ENCODE assay signal across 11 cellular contexts in the genomic region with DNA sequence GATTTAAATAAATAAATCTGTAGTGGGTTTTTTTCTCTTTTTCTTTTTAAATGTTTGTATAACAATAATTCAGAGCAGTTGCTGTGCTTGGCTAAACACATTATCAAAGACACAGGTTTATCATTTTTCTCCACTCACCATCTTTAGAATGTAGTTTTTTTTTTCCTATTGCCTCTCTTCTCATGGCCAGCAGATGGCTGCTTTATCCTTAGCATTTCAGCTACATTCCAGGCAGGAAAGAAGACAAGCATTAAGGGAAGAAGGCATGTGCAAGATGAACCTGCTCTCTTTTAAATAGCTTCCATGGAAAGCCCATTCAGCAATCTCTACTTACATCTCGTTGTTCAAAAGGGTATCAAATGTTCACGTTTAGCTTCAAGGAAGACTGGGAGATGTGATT. TPM values are rescaled to one million over a fixed set of nuclear protein-coding genes. Genes with fewer than 3 reads are reported as not detected.
DNase-seq lines count a peak whose midpoint lies in the region; ATAC-seq and TF ChIP-seq lines count a peak whose summit lies in the region.
"Had no signal": no experiment of that assay in that cellular context is flagged by ENCODE, and none has a peak within 500 bp of the region (broad histone marks: within the 10 kb centered on the region; RNA-seq: fewer than 3 reads in every experiment).

No MANE protein-coding gene starts in this region.

- no peak overlapping the region for H3K4me3 ChIP-seq in CD4-positive, CD25-positive, alpha-beta regulatory T cell (ENCODE audit: low read depth, low read length)
- H3K4me3 ChIP-seq in IMR-90 (ENCODE audit: insufficient read depth, low read depth, low read length) (no peak overlapping the region), lower lobe of right lung (no peak overlapping the region), Karpas-422 (ENCODE audit: low read length) (no peak overlapping the region), coronary artery (no peak overlapping the region)
- H3K4me3 ChIP-seq: ascending aorta, suprapubic skin had no signal

- H4K91ac ChIP-seq in IMR-90 (ENCODE audit: insufficient read depth, low read depth, low read length), result no peak overlapping the region

- peaks cover 38% of the 10 kb centered on the region for H3K79me2 ChIP-seq in Karpas-422 (ENCODE audit: low read length)

- peak; percentile 34 for TF ChIP-seq RAD21 in IMR-90 (IDR thresholded peaks at IDR 0.05; ENCODE audit: low read length)

- H3K4me1 ChIP-seq in CD4-positive, CD25-positive, alpha-beta regulatory T cell (ENCODE audit: control insufficient read depth, insufficient read depth, low read length, poor library complexity, severe bottlenecking), result peaks cover 39% of the 10 kb centered on the region
- H3K4me1 ChIP-seq in IMR-90 (ENCODE audit: control insufficient read depth, insufficient read depth, low read length), result no peaks in the 10 kb centered on the region
- peaks cover 3% of the 10 kb centered on the region for H3K4me1 ChIP-seq in lower lobe of right lung
- H3K4me1 ChIP-seq in Karpas-422 (ENCODE audit: low read length), result peaks cover 34% of the 10 kb centered on the region
- H3K4me1 ChIP-seq: ascending aorta, suprapubic skin had no signal

- dilution Hi-C loops in IMR-90 (cut with HindIII; ENCODE audit: low sequenced_read_pairs, unreplicated experiment), result no loop called here

- H3K9me3 Mint-ChIP-seq in CD4-positive, CD25-positive, alpha-beta regulatory T cell, result no peaks in the 10 kb centered on the region

- intact Hi-C loops in IMR-90 (cut with micrococcal nuclease) (loop anchor here (2.0 kb wide), 1 partner anchor 87 kb away; no protein-coding TSS in a partner anchor), lower lobe of right lung (cut with DNase I) (no loop called here)

- no peak overlapping the region for H4K5ac ChIP-seq in IMR-90 (ENCODE audit: low read depth, low read length)

- no peak overlapping the region for H3K27ac ChIP-seq in CD4-positive, CD25-positive, alpha-beta regulatory T cell (ENCODE audit: insufficient read depth, low read length, poor library complexity, severe bottlenecking)
- no peak overlapping the region for H3K27ac ChIP-seq in IMR-90 (ENCODE audit: insufficient read depth, low read length)
- H3K27ac ChIP-seq in lower lobe of right lung, result no peak overlapping the region
- H3K27ac ChIP-seq in Karpas-422 (ENCODE audit: low read length), result no peak overlapping the region
- H3K27ac ChIP-seq in coronary artery, result no peak overlapping the region
- H3K27ac ChIP-seq: ascending aorta, suprapubic skin had no signal

- H2BK120ac ChIP-seq in IMR-90 (ENCODE audit: low read depth, low read length), result no peak overlapping the region

- peaks cover 44% of the 10 kb centered on the region for H3K36me3 Mint-ChIP-seq in CD4-positive, CD25-positive, alpha-beta regulatory T cell

- H3K56ac ChIP-seq in IMR-90 (ENCODE audit: extremely low read depth, insufficient read depth, low read length), result no peak overlapping the region

- H3K4me2 ChIP-seq in IMR-90 (ENCODE audit: low read depth, low read length), result no peak overlapping the region
- H3K4me2 ChIP-seq in Karpas-422 (ENCODE audit: low read depth, low read length, poor library complexity, severe bottlenecking), result no peak overlapping the region

- no peaks in the 10 kb centered on the region for H3K27me3 ChIP-seq in CD4-positive, CD25-positive, alpha-beta regulatory T cell (ENCODE audit: control insufficient read depth, insufficient read depth, low read length)
- no peaks in the 10 kb centered on the region for H3K27me3 ChIP-seq in IMR-90 (ENCODE audit: control insufficient read depth, insufficient read depth, low read length)
- no peaks in the 10 kb centered on the region for H3K27me3 ChIP-seq in lower lobe of right lung (ENCODE audit: low read depth)
- no peaks in the 10 kb centered on the region for H3K27me3 ChIP-seq in Karpas-422 (ENCODE audit: low read length)
- H3K27me3 ChIP-seq: ascending aorta, suprapubic skin had no signal

- TF ChIP-seq CTCF in IMR-90 (conservative IDR thresholded peaks at IDR 0.05; ENCODE audit: low read depth, low read length) (peak; percentile 46), lower lobe of right lung (IDR thresholded peaks at IDR 0.05) (peak; percentile 26), coronary artery (IDR thresholded peaks at IDR 0.05) (no peak)

- POLR2A ChIA-PET in IMR-90 (lab: Charles Lee; ENCODE audit: unreplicated experiment), result no interaction called here

- CTCF ChIA-PET in IMR-90 (lab: Yijun Ruan, JAX), result interaction anchor here (1.0 kb wide), 1 partner anchor 655 kb away, joined by 3 read pairs; no protein-coding TSS in a partner anchor

- TF ChIP-seq POLR2A in IMR-90 (IDR thresholded peaks at IDR 0.05; ENCODE audit: low read depth, low read length), result no peak

- no peaks in the 10 kb centered on the region for H3K9me1 ChIP-seq in IMR-90 (ENCODE audit: insufficient read depth, low read length)

- ATAC-seq in CD4-positive, CD25-positive, alpha-beta regulatory T cell (ENCODE audit: low read depth in 2 of 2), result no peak
- peak; percentile 68 for ATAC-seq in IMR-90 (ENCODE audit: low read depth)
- no peak for ATAC-seq in lower lobe of right lung
- ATAC-seq in GM19452 (IDR thresholded peaks at IDR 0.05; ENCODE audit: unreplicated experiment), result no peak
- no peak for ATAC-seq in HG02884 (IDR thresholded peaks at IDR 0.05; ENCODE audit: unreplicated experiment)

- no peak overlapping the region for H3K4me3 Mint-ChIP-seq in CD4-positive, CD25-positive, alpha-beta regulatory T cell

- no peak overlapping the region for H2BK5ac ChIP-seq in IMR-90 (ENCODE audit: low read depth, low read length, poor library complexity, severe bottlenecking)

- peak overlapping the region in 2 of 3 donors; percentile 67 to 77 for H3K27ac Mint-ChIP-seq in CD4-positive, CD25-positive, alpha-beta regulatory T cell

- H2AFZ ChIP-seq in IMR-90 (replicated peaks; ENCODE audit: low read length, poor library complexity) (no peak overlapping the region), Karpas-422 (ENCODE audit: low read length) (no peak overlapping the region)

- BruUV-seq in IMR-90 (replicated peaks; lab: Mats Ljungman, UMichigan), result no TSS peak

- H3K14ac ChIP-seq in IMR-90 (replicated peaks; ENCODE audit: low read depth, low read length), result no peak overlapping the region

- no peak overlapping the region for H3K23ac ChIP-seq in IMR-90 (ENCODE audit: low read depth, low read length)

- no peak overlapping the region for H2AK9ac ChIP-seq in IMR-90 (replicated peaks; ENCODE audit: low read depth, low read length, poor library complexity)

- H3K27me3 Mint-ChIP-seq in CD4-positive, CD25-positive, alpha-beta regulatory T cell, result no peaks in the 10 kb centered on the region

- peaks cover 54 to 80% (median 68%) of the 10 kb centered on the region in 4 donors for H3K4me1 Mint-ChIP-seq in CD4-positive, CD25-positive, alpha-beta regulatory T cell

- DNase-seq in CD4-positive, CD25-positive, alpha-beta regulatory T cell, result no peak
- peak; percentile 16 for DNase-seq in IMR-90
- peak; percentile 12 for DNase-seq in amniotic epithelial cell (ENCODE audit: low read depth)
- DNase-seq in lower lobe of right lung, result no peak
- DNase-seq in Karpas-422, result no peak
- DNase-seq in coronary artery (ENCODE audit: low spot score), result no peak
- DNase-seq: NCI-H2029 treated with DMSO at 0.1 percent for 48 hours had no signal

- no peak overlapping the region for H2AK5ac ChIP-seq in IMR-90 (ENCODE audit: low read depth, low read length)

- H3K79me1 ChIP-seq in IMR-90 (ENCODE audit: low read depth in 1 of 2, low read length in 2 of 2), result no peaks in the 10 kb centered on the region

- no peak overlapping the region for H2BK20ac ChIP-seq in IMR-90 (ENCODE audit: low read depth, low read length)

- H3K9me2 ChIP-seq in Karpas-422 (replicated peaks; ENCODE audit: insufficient read depth, low read length), result no peaks in the 10 kb centered on the region

- no peak overlapping the region for H3K9ac ChIP-seq in IMR-90 (ENCODE audit: low read depth, low read length)
- H3K9ac ChIP-seq in Karpas-422 (ENCODE audit: low read length), result no peak overlapping the region

- in situ Hi-C loops in IMR-90 (cut with MboI; ENCODE audit: low sequenced_read_pairs), result no loop called here

- no peaks in the 10 kb centered on the region for H3K9me3 ChIP-seq in CD4-positive, CD25-positive, alpha-beta regulatory T cell (ENCODE audit: control insufficient read depth in 2 of 2, low read length in 2 of 2)
- no peaks in the 10 kb centered on the region for H3K9me3 ChIP-seq in IMR-90 (ENCODE audit: control insufficient read depth, insufficient read depth, low read length)
- H3K9me3 ChIP-seq in lower lobe of right lung, result no peaks in the 10 kb centered on the region
- H3K9me3 ChIP-seq in Karpas-422 (ENCODE audit: low read length), result no peaks in the 10 kb centered on the region
- H3K9me3 ChIP-seq: ascending aorta, suprapubic skin had no signal

- H3K36me3 ChIP-seq in CD4-positive, CD25-positive, alpha-beta regulatory T cell (ENCODE audit: control insufficient read depth, insufficient read depth, low read length), result peaks cover 40% of the 10 kb centered on the region
- no peaks in the 10 kb centered on the region for H3K36me3 ChIP-seq in IMR-90 (ENCODE audit: control insufficient read depth, insufficient read depth, low read length)
- H3K36me3 ChIP-seq in lower lobe of right lung, result no peaks in the 10 kb centered on the region
- no peaks in the 10 kb centered on the region for H3K36me3 ChIP-seq in Karpas-422 (ENCODE audit: insufficient read depth, low read length)
- H3K36me3 ChIP-seq: ascending aorta, suprapubic skin had no signal

- H4K20me1 ChIP-seq in IMR-90 (ENCODE audit: insufficient read depth, low read length) (no peaks in the 10 kb centered on the region), Karpas-422 (ENCODE audit: insufficient read depth, low read depth, low read length) (no peaks in the 10 kb centered on the region)

- no peak overlapping the region for H4K8ac ChIP-seq in IMR-90 (ENCODE audit: low read depth in 2 of 2, low read length in 2 of 2)

- WGBS in IMR-90 (ENCODE audit: extremely low coverage in 2 of 2, insufficient read length in 1 of 2), 2 experiments, result no CpG with 5 or more reads among the region's 2 CpGs

- no peak overlapping the region for H2BK15ac ChIP-seq in IMR-90 (ENCODE audit: low read depth, low read length)

- H3K18ac ChIP-seq in IMR-90 (ENCODE audit: low read depth, low read length), result no peak overlapping the region

- no peak overlapping the region for H3K4ac ChIP-seq in IMR-90 (ENCODE audit: low read depth, low read length)

TF ChIP-seq in IMR-90, 13 proteins besides CTCF, POLR2A, EP300 and RAD21 (continues in another document):
- TF ChIP-seq RFX5 (IDR thresholded peaks at IDR 0.05; ENCODE audit: low read depth, low read length) (no peak), RCOR1 (IDR thresholded peaks at IDR 0.05; ENCODE audit: insufficient replicate concordance, low read length) (no peak), SMC3 (IDR thresholded peaks at IDR 0.05; ENCODE audit: low read depth, low read length) (peak; percentile 17; the same call in 1 of the 2 replicates)

RNA-seq across cellular contexts. Expression of a gene that starts 42.6 kb away (rescaled TPM):
- 261 TPM for total RNA-seq in CD4-positive, CD25-positive, alpha-beta regulatory T cell
- 100 to 1,000 TPM; 242 to 285 (median 260) TPM for polyA plus RNA-seq in CD4-positive, CD25-positive, alpha-beta regulatory T cell
- total RNA-seq in IMR-90 (2012; rRNA removed) (not detected in 2 replicates), lower lobe of right lung (18.5 TPM)
- polyA plus RNA-seq in IMR-90 (2012; rRNA removed), result not detected in 2 replicates
- polyA plus RNA-seq in IMR-90 (2012; cell fraction: cytosol; rRNA removed), result not detected in 2 replicates
- not detected in 2 replicates for polyA plus RNA-seq in IMR-90 (2012; cell fraction: nucleus; rRNA removed; ENCODE audit: low replicate concordance)
- total RNA-seq in Karpas-422 (2014; rRNA removed; shearing (Covaris generic); ENCODE audit: low replicate concordance), result 65.6 and 82.8 TPM in 2 replicates

Comparison
In these comparisons a context has a peak if more than half of its experiments do, and no peak if none do; other contexts are left out.
1. DNase-seq: peak in IMR-90 (single experiment) and amniotic epithelial cell (single experiment); none in CD4-positive, CD25-positive, alpha-beta regulatory T cell (0 of 3), lower lobe of right lung (single experiment), Karpas-422 (single experiment) and coronary artery (single experiment).
2. RNA of a gene that starts 42.6 kb away (total RNA-seq): 261 TPM in CD4-positive, CD25-positive, alpha-beta regulatory T cell (single experiment), 65.6 to 82.8 TPM in Karpas-422 and 18.5 TPM in lower lobe of right lung (single experiment); not detected in IMR-90; every median in the first group is over 10 times any median in the second.